10 cellular contexts compared by ENCODE assay signal in the genomic region with DNA sequence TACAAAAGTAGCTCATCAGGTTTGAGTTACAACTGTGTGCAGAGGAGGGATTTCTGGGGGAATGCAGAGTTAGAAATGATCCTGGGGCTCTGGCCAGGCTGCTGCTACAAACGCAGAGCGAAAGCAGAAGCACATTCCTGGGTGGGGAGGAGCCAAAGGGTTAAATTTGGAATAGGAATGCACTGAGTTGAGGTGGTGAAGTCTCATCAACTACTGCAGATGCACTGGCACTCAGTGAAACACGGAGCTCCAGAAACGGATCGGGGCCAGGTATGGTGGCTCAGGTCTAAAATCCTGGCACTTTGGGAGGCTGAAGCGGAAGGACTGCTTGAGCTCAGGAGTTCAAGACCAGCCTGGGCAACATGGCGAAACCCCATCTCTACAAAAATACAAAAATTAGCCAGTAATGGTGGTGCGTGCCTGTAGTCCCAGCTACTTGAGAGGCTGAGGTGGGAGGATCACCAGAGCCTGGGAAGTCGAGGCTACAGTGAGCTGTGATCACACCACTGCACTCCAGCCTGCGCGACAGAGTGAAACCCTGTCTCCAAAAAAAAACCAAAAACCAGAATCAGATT. TPM values are rescaled to one million over a fixed set of nuclear protein-coding genes. Genes with fewer than 3 reads are reported as not detected.
DNase-seq lines count a peak whose midpoint lies in the region; ATAC-seq and TF ChIP-seq lines count a peak whose summit lies in the region.
"Had no signal": no experiment of that assay in that cellular context is flagged by ENCODE, and none has a peak within 500 bp of the region (broad histone marks: within the 10 kb centered on the region; RNA-seq: fewer than 3 reads in every experiment).

No MANE protein-coding gene starts in this region.

- H3K27ac ChIP-seq in HUES48 (ENCODE audit: low read depth, low read length) (peak overlapping the region; percentile 24), spleen (peak overlapping the region in 7 of 8 donors; percentile 32 to 98 (median 95))

- no peak for TF ChIP-seq POLR2A in spleen (IDR thresholded peaks at IDR 0.05)

- intact Hi-C loops in spleen (cut with DNase I; ENCODE audit: low total_unique reads), result no loop called here

- H3K9ac ChIP-seq in HUES48 (ENCODE audit: low read depth, low read length), result no peak overlapping the region

- H3K4me3 ChIP-seq in HUES48 (ENCODE audit: low read depth, low read length) (peak overlapping the region; percentile 31; the same call in 1 of the 2 replicates), spleen (peak overlapping the region in 1 of 8 donors; percentile 89)

- no peak overlapping the region for H3K27ac Mint-ChIP-seq in activated naive CD8-positive, alpha-beta T cell treated with anti-CD3 and anti-CD28 coated beads, Interleukin-2, amount 50 U/mL, for 24 hours
- H3K27ac Mint-ChIP-seq in stimulated activated naive B cell treated with anti-CD40 and anti-IgM and Interleukin-4, amounts not matched to agents 10 μg/mL and 1 μg/mL and 100 μg/mL, for 72 hours, result no peak overlapping the region
- H3K27ac Mint-ChIP-seq: activated CD4-positive, alpha-beta T cell treated with anti-CD3 and anti-CD28 coated beads for 36 hours had no signal

- H3K36me3 ChIP-seq in HUES48 (ENCODE audit: control insufficient read depth, insufficient read depth, low read length), result peaks cover 22% of the 10 kb centered on the region
- H3K36me3 ChIP-seq in spleen, result peaks cover 0 to 3% (median 0%) of the 10 kb centered on the region in 6 donors

- no peaks in the 10 kb centered on the region for H3K9me3 ChIP-seq in HUES48 (ENCODE audit: control insufficient read depth, insufficient read depth, low read length)
- no peaks in the 10 kb centered on the region for H3K9me3 ChIP-seq in spleen

- H3K27me3 ChIP-seq in HUES48 (ENCODE audit: control insufficient read depth, insufficient read depth, low read length) (no peaks in the 10 kb centered on the region), spleen (replicated peaks in 1 of 7) (no peaks in the 10 kb centered on the region)

- no peaks in the 10 kb centered on the region for H3K27me3 Mint-ChIP-seq in activated naive CD8-positive, alpha-beta T cell treated with anti-CD3 and anti-CD28 coated beads, Interleukin-2, amount 50 U/mL, for 24 hours
- no peaks in the 10 kb centered on the region for H3K27me3 Mint-ChIP-seq in stimulated activated naive B cell treated with anti-CD40 and anti-IgM and Interleukin-4, amounts not matched to agents 10 μg/mL and 1 μg/mL and 100 μg/mL, for 72 hours
- H3K27me3 Mint-ChIP-seq: activated CD4-positive, alpha-beta T cell treated with anti-CD3 and anti-CD28 coated beads for 36 hours had no signal

- peaks cover 20% of the 10 kb centered on the region for H3K4me1 ChIP-seq in HUES48 (ENCODE audit: control insufficient read depth, insufficient read depth, low read length)
- H3K4me1 ChIP-seq in spleen, result peaks cover 20 to 86% (median 47%) of the 10 kb centered on the region in 6 donors

- DNase-seq in amniotic epithelial cell (ENCODE audit: low read depth) (peak; percentile 40), left kidney (ENCODE audit: low read depth, low spot score) (peak; percentile 46), spleen (no peak), KG1 (lab: John Stamatoyannopoulos, UW) (no peak)
- no peak for DNase-seq in activated naive CD8-positive, alpha-beta T cell treated with anti-CD3 and anti-CD28 coated beads, Interleukin-2, amount 50 U/mL, for 24 hours
- DNase-seq in stimulated activated naive B cell treated with anti-CD40 and anti-IgM and Interleukin-4, amounts not matched to agents 10 μg/mL and 1 μg/mL and 100 μg/mL, for 72 hours, result no peak
- DNase-seq: activated CD4-positive, alpha-beta T cell treated with anti-CD3 and anti-CD28 coated beads for 36 hours; activated naive CD4-positive, alpha-beta T cell treated with anti-CD3 and anti-CD28 coated beads, Interleukin-2, amount 50 U/mL, for 16 hours had no signal

- H3K9me3 Mint-ChIP-seq in activated naive CD8-positive, alpha-beta T cell treated with anti-CD3 and anti-CD28 coated beads, Interleukin-2, amount 50 U/mL, for 24 hours, result no peaks in the 10 kb centered on the region
- no peaks in the 10 kb centered on the region for H3K9me3 Mint-ChIP-seq in stimulated activated naive B cell treated with anti-CD40 and anti-IgM and Interleukin-4, amounts not matched to agents 10 μg/mL and 1 μg/mL and 100 μg/mL, for 72 hours

- TF ChIP-seq CTCF in spleen (IDR thresholded peaks at IDR 0.05 in 8 of 11, conservative IDR thresholded peaks at IDR 0.05 in 3 of 11), result no peak

- peaks cover 26% of the 10 kb centered on the region for H3K4me1 Mint-ChIP-seq in activated naive CD8-positive, alpha-beta T cell treated with anti-CD3 and anti-CD28 coated beads, Interleukin-2, amount 50 U/mL, for 24 hours
- H3K4me1 Mint-ChIP-seq in stimulated activated naive B cell treated with anti-CD40 and anti-IgM and Interleukin-4, amounts not matched to agents 10 μg/mL and 1 μg/mL and 100 μg/mL, for 72 hours, result peaks cover 32 to 39% of the 10 kb centered on the region in 2 donors

- WGBS in spleen, 5 donors, result 88 to 96% (median 91%) methylated on average over 11 of the region's 11 CpGs

- peaks cover 2% of the 10 kb centered on the region for H3K36me3 Mint-ChIP-seq in activated naive CD8-positive, alpha-beta T cell treated with anti-CD3 and anti-CD28 coated beads, Interleukin-2, amount 50 U/mL, for 24 hours (ENCODE audit: low read depth)
- peaks cover 8 to 27% of the 10 kb centered on the region in 2 donors for H3K36me3 Mint-ChIP-seq in stimulated activated naive B cell treated with anti-CD40 and anti-IgM and Interleukin-4, amounts not matched to agents 10 μg/mL and 1 μg/mL and 100 μg/mL, for 72 hours

- no peak for ATAC-seq in activated naive CD8-positive, alpha-beta T cell treated with anti-CD3 and anti-CD28 coated beads, Interleukin-2, amount 50 U/mL, for 24 hours
- no peak for ATAC-seq in GM19324 (IDR thresholded peaks at IDR 0.05; ENCODE audit: low FRiP score, unreplicated experiment)
- no peak for ATAC-seq in stimulated activated naive B cell treated with anti-CD40 and anti-IgM and Interleukin-4, amounts not matched to agents 10 μg/mL and 1 μg/mL and 100 μg/mL, for 72 hours (replicated peaks)
- ATAC-seq: activated CD4-positive, alpha-beta T cell treated with anti-CD3 and anti-CD28 coated beads for 36 hours had no signal

- H3K4me3 Mint-ChIP-seq in activated naive CD8-positive, alpha-beta T cell treated with anti-CD3 and anti-CD28 coated beads, Interleukin-2, amount 50 U/mL, for 24 hours, result no peak overlapping the region
- H3K4me3 Mint-ChIP-seq in stimulated activated naive B cell treated with anti-CD40 and anti-IgM and Interleukin-4, amounts not matched to agents 10 μg/mL and 1 μg/mL and 100 μg/mL, for 72 hours, result peak overlapping the region in 1 of 2 donors; percentile 36
- H3K4me3 Mint-ChIP-seq: activated CD4-positive, alpha-beta T cell treated with anti-CD3 and anti-CD28 coated beads for 36 hours had no signal

RNA-seq across cellular contexts. Expression of gene CHKA, which starts 3.2 kb away (rescaled TPM):
- 10 to 100 TPM; 24.8 to 76.1 (median 43.2) TPM for total RNA-seq in spleen
- polyA plus RNA-seq in spleen, result 10 to 100 TPM; 19.7 to 26.1 (median 24.7) TPM

Comparison
In these comparisons a context has a peak if more than half of its experiments do, and no peak if none do; other contexts are left out.
1. DNase-seq: peak in amniotic epithelial cell (single experiment) and left kidney (single experiment); none in spleen (single experiment), activated naive CD8-positive, alpha-beta T cell treated with anti-CD3 and anti-CD28 coated beads, Interleukin-2, amount 50 U/mL, for 24 hours (single experiment), KG1 (single experiment) and stimulated activated naive B cell treated with anti-CD40 and anti-IgM and Interleukin-4, amounts not matched to agents 10 μg/mL and 1 μg/mL and 100 μg/mL, for 72 hours (single experiment).